1 cellular context compared by ENCODE assay signal in the genomic region with DNA sequence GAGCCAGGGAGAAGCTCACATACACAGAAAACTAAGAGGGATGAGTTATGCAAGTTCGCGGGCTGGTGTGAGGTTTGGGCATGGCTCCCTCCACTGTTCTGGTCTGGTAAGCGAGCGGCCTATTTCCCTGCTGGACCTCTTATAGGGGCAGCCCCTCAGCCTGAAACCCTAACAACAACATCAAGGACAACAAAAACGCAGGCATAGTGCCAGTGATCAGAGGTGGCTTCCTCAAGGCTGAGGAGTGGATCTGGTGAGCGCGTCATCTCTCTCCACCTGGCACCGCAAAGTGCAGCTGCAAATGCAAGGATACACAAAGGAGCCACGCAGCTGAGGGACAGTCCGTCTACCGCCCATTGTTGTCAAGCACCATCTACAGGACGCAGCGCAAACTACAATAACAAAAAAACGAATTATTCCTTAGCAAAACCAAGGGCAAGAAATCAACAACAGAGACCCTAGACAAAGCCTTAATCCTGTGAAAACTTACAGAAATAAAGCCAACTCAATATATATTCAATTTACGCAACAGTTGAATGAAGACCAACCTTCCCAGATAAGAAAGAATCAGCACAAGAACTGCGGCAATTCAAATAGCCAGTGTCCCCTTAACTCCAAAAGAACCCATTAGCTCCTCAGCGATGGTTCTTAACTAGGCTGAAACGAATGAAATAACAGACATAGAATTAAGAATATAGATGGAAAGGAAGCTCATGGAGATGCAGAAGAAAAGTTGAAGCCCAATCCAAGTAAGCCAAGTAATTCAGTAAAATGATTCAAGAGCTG.
TF ChIP-seq lines count a peak whose summit lies in the region.

No MANE protein-coding gene starts in this region.

TF ChIP-seq in HepG2, 621 proteins besides CTCF, POLR2A, EP300 and RAD21 (continued from another document):
- TF ChIP-seq, protein P1, sequence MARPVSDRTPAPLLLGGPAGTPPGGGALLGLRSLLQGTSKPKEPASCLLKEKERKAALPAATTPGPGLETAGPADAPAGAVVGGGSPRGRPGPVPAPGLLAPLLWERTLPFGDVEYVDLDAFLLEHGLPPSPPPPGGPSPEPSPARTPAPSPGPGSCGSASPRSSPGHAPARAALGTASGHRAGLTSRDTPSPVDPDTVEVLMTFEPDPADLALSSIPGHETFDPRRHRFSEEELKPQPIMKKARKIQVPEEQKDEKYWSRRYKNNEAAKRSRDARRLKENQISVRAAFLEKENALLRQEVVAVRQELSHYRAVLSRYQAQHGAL (CRISPR knock-in tag; IDR thresholded peaks at IDR 0.05; ENCODE audit: not compliant biosample characterization), result no peak
- no peak for TF ChIP-seq FOXA1 (IDR thresholded peaks at IDR 0.05)
- TF ChIP-seq FOXA1 (CRISPR knock-in tag; IDR thresholded peaks at IDR 0.05), result peak; percentile 38; the same call in 1 of the 2 replicates
- TF ChIP-seq, protein P2, sequence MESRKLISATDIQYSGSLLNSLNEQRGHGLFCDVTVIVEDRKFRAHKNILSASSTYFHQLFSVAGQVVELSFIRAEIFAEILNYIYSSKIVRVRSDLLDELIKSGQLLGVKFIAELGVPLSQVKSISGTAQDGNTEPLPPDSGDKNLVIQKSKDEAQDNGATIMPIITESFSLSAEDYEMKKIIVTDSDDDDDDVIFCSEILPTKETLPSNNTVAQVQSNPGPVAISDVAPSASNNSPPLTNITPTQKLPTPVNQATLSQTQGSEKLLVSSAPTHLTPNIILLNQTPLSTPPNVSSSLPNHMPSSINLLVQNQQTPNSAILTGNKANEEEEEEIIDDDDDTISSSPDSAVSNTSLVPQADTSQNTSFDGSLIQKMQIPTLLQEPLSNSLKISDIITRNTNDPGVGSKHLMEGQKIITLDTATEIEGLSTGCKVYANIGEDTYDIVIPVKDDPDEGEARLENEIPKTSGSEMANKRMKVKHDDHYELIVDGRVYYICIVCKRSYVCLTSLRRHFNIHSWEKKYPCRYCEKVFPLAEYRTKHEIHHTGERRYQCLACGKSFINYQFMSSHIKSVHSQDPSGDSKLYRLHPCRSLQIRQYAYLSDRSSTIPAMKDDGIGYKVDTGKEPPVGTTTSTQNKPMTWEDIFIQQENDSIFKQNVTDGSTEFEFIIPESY (CRISPR knock-in tag; IDR thresholded peaks at IDR 0.05), result peak; percentile 83
- TF ChIP-seq ZNF598 (CRISPR knock-in tag; IDR thresholded peaks at IDR 0.05; ENCODE audit: borderline replicate concordance), result peak; percentile 56; the same call in 1 of the 2 replicates
